In the genomic region with DNA sequence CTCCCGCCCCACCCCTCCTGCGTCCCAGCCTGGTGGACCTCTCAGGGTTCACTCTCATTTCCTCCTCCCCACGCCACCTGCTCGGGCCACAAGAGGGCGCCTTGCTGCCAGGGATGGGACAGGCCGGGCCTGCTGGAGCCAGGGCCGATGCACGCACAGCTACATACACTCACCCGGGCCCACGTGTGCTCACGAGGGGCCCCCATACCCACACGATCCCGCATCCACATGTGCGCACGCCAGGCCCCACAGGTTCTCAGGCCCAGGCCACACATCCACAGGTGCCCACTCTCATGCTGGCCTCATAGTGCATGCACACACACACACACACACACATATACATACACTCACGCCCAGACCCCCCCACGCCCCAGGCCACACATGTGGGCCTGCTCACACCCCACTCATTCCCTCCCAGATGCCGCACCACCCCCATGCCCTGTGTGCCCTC, we compare ENCODE assay signal across 1 cellular context.
A peak's percentile ranks its signal among the peaks of the same experiment; 100 is the strongest.
TF ChIP-seq lines count a peak whose summit lies in the region.

No MANE protein-coding gene starts in this region.

TF ChIP-seq in K562, 482 proteins besides CTCF, POLR2A, EP300 and RAD21 (continued from another document and continues in another):
- TF ChIP-seq, protein P1, sequence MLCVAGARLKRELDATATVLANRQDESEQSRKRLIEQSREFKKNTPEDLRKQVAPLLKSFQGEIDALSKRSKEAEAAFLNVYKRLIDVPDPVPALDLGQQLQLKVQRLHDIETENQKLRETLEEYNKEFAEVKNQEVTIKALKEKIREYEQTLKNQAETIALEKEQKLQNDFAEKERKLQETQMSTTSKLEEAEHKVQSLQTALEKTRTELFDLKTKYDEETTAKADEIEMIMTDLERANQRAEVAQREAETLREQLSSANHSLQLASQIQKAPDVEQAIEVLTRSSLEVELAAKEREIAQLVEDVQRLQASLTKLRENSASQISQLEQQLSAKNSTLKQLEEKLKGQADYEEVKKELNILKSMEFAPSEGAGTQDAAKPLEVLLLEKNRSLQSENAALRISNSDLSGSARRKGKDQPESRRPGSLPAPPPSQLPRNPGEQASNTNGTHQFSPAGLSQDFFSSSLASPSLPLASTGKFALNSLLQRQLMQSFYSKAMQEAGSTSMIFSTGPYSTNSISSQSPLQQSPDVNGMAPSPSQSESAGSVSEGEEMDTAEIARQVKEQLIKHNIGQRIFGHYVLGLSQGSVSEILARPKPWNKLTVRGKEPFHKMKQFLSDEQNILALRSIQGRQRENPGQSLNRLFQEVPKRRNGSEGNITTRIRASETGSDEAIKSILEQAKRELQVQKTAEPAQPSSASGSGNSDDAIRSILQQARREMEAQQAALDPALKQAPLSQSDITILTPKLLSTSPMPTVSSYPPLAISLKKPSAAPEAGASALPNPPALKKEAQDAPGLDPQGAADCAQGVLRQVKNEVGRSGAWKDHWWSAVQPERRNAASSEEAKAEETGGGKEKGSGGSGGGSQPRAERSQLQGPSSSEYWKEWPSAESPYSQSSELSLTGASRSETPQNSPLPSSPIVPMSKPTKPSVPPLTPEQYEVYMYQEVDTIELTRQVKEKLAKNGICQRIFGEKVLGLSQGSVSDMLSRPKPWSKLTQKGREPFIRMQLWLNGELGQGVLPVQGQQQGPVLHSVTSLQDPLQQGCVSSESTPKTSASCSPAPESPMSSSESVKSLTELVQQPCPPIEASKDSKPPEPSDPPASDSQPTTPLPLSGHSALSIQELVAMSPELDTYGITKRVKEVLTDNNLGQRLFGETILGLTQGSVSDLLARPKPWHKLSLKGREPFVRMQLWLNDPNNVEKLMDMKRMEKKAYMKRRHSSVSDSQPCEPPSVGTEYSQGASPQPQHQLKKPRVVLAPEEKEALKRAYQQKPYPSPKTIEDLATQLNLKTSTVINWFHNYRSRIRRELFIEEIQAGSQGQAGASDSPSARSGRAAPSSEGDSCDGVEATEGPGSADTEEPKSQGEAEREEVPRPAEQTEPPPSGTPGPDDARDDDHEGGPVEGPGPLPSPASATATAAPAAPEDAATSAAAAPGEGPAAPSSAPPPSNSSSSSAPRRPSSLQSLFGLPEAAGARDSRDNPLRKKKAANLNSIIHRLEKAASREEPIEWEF (CRISPR knock-in tag; IDR thresholded peaks at IDR 0.05): no peak
- TF ChIP-seq, protein P2, sequence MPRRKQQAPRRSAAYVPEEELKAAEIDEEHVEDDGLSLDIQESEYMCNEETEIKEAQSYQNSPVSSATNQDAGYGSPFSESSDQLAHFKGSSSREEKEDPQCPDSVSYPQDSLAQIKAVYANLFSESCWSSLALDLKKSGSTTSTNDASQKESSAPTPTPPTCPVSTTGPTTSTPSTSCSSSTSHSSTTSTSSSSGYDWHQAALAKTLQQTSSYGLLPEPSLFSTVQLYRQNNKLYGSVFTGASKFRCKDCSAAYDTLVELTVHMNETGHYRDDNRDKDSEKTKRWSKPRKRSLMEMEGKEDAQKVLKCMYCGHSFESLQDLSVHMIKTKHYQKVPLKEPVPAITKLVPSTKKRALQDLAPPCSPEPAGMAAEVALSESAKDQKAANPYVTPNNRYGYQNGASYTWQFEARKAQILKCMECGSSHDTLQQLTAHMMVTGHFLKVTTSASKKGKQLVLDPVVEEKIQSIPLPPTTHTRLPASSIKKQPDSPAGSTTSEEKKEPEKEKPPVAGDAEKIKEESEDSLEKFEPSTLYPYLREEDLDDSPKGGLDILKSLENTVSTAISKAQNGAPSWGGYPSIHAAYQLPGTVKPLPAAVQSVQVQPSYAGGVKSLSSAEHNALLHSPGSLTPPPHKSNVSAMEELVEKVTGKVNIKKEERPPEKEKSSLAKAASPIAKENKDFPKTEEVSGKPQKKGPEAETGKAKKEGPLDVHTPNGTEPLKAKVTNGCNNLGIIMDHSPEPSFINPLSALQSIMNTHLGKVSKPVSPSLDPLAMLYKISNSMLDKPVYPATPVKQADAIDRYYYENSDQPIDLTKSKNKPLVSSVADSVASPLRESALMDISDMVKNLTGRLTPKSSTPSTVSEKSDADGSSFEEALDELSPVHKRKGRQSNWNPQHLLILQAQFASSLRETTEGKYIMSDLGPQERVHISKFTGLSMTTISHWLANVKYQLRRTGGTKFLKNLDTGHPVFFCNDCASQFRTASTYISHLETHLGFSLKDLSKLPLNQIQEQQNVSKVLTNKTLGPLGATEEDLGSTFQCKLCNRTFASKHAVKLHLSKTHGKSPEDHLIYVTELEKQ (CRISPR knock-in tag; IDR thresholded peaks at IDR 0.05): no peak
- TF ChIP-seq, protein P3, sequence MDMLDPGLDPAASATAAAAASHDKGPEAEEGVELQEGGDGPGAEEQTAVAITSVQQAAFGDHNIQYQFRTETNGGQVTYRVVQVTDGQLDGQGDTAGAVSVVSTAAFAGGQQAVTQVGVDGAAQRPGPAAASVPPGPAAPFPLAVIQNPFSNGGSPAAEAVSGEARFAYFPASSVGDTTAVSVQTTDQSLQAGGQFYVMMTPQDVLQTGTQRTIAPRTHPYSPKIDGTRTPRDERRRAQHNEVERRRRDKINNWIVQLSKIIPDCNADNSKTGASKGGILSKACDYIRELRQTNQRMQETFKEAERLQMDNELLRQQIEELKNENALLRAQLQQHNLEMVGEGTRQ (CRISPR knock-in tag; IDR thresholded peaks at IDR 0.05): no peak
- TF ChIP-seq SMC3 (conservative IDR thresholded peaks at IDR 0.05; ENCODE audit: insufficient read depth, low read depth, low read length): peak; percentile 89
- TF ChIP-seq STAG1 (CRISPR knock-in tag; IDR thresholded peaks at IDR 0.05; ENCODE audit: borderline replicate concordance): peak; percentile 96
- TF ChIP-seq ZEB2 (IDR thresholded peaks at IDR 0.05): no peak
- TF ChIP-seq TBL1XR1 (IDR thresholded peaks at IDR 0.05; ENCODE audit: low read length in 2 of 2): no peak
- TF ChIP-seq RB1 (IDR thresholded peaks at IDR 0.05; ENCODE audit: low read depth): 0 out of 2 replicates have a peak, but pooled peaks have one; percentile 22
- no peak for TF ChIP-seq ZNF175 (CRISPR knock-in tag; IDR thresholded peaks at IDR 0.05; ENCODE audit: low read depth)
- TF ChIP-seq ZNF133 (CRISPR knock-in tag; IDR thresholded peaks at IDR 0.05): no peak
- TF ChIP-seq NR2C1 (IDR thresholded peaks at IDR 0.05): no peak
- no peak for TF ChIP-seq NR2C1 (tag; IDR thresholded peaks at IDR 0.05)
- TF ChIP-seq MYC (IDR thresholded peaks at IDR 0.05; ENCODE audit: low read depth, low read length): peak; percentile 53; the same call in 1 of the 2 replicates
- no peak for TF ChIP-seq MYC (CRISPR knock-in tag; IDR thresholded peaks at IDR 0.05; ENCODE audit: borderline replicate concordance, low read depth)
- TF ChIP-seq HNRNPH1 (optimal IDR thresholded peaks at IDR 0.05; ENCODE audit: low read depth, low read length): no peak
- TF ChIP-seq MIER1 (IDR thresholded peaks at IDR 0.05; ENCODE audit: low read depth): no peak
- TF ChIP-seq ZNF778 (CRISPR knock-in tag; IDR thresholded peaks at IDR 0.05): no peak
- no peak for TF ChIP-seq HDAC6 (IDR thresholded peaks at IDR 0.05; ENCODE audit: low read depth, low read length)
- no peak for TF ChIP-seq C11orf30 (IDR thresholded peaks at IDR 0.05; ENCODE audit: low read depth)
- TF ChIP-seq RBFOX2 (IDR thresholded peaks at IDR 0.05; ENCODE audit: low read depth, low read length): 0 out of 2 replicates have a peak, but pooled peaks have one; percentile 26
- peak in 1 of 3 experiments; percentile 16 for TF ChIP-seq YY1 (IDR thresholded peaks at IDR 0.05; ENCODE audit: borderline replicate concordance in 1 of 3, control insufficient read depth in 1 of 3, extremely low read depth in 1 of 3, insufficient read depth in 3 of 3, insufficient read length in 1 of 3, insufficient replicate concordance in 2 of 3, low read depth in 1 of 3, low read length in 2 of 3)
- no peak for TF ChIP-seq HEY1 (CRISPR knock-in tag; IDR thresholded peaks at IDR 0.05; ENCODE audit: borderline replicate concordance)
- TF ChIP-seq, protein P4, sequence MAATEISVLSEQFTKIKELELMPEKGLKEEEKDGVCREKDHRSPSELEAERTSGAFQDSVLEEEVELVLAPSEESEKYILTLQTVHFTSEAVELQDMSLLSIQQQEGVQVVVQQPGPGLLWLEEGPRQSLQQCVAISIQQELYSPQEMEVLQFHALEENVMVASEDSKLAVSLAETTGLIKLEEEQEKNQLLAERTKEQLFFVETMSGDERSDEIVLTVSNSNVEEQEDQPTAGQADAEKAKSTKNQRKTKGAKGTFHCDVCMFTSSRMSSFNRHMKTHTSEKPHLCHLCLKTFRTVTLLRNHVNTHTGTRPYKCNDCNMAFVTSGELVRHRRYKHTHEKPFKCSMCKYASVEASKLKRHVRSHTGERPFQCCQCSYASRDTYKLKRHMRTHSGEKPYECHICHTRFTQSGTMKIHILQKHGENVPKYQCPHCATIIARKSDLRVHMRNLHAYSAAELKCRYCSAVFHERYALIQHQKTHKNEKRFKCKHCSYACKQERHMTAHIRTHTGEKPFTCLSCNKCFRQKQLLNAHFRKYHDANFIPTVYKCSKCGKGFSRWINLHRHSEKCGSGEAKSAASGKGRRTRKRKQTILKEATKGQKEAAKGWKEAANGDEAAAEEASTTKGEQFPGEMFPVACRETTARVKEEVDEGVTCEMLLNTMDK (IDR thresholded peaks at IDR 0.05; ENCODE audit: borderline replicate concordance, insufficient read depth, low read depth, low read length, poor library complexity, severe bottlenecking): peak; percentile 75
- TF ChIP-seq, protein P5, sequence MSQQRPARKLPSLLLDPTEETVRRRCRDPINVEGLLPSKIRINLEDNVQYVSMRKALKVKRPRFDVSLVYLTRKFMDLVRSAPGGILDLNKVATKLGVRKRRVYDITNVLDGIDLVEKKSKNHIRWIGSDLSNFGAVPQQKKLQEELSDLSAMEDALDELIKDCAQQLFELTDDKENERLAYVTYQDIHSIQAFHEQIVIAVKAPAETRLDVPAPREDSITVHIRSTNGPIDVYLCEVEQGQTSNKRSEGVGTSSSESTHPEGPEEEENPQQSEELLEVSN (IDR thresholded peaks at IDR 0.05; ENCODE audit: borderline replicate concordance in 1 of 2, extremely low read depth in 1 of 2, insufficient read depth in 1 of 2, insufficient read length in 1 of 2, low read depth in 1 of 2, low read length in 1 of 2, poor library complexity in 1 of 2, severe bottlenecking in 1 of 2): peak; percentile 21 to 40
- TF ChIP-seq, protein P6, sequence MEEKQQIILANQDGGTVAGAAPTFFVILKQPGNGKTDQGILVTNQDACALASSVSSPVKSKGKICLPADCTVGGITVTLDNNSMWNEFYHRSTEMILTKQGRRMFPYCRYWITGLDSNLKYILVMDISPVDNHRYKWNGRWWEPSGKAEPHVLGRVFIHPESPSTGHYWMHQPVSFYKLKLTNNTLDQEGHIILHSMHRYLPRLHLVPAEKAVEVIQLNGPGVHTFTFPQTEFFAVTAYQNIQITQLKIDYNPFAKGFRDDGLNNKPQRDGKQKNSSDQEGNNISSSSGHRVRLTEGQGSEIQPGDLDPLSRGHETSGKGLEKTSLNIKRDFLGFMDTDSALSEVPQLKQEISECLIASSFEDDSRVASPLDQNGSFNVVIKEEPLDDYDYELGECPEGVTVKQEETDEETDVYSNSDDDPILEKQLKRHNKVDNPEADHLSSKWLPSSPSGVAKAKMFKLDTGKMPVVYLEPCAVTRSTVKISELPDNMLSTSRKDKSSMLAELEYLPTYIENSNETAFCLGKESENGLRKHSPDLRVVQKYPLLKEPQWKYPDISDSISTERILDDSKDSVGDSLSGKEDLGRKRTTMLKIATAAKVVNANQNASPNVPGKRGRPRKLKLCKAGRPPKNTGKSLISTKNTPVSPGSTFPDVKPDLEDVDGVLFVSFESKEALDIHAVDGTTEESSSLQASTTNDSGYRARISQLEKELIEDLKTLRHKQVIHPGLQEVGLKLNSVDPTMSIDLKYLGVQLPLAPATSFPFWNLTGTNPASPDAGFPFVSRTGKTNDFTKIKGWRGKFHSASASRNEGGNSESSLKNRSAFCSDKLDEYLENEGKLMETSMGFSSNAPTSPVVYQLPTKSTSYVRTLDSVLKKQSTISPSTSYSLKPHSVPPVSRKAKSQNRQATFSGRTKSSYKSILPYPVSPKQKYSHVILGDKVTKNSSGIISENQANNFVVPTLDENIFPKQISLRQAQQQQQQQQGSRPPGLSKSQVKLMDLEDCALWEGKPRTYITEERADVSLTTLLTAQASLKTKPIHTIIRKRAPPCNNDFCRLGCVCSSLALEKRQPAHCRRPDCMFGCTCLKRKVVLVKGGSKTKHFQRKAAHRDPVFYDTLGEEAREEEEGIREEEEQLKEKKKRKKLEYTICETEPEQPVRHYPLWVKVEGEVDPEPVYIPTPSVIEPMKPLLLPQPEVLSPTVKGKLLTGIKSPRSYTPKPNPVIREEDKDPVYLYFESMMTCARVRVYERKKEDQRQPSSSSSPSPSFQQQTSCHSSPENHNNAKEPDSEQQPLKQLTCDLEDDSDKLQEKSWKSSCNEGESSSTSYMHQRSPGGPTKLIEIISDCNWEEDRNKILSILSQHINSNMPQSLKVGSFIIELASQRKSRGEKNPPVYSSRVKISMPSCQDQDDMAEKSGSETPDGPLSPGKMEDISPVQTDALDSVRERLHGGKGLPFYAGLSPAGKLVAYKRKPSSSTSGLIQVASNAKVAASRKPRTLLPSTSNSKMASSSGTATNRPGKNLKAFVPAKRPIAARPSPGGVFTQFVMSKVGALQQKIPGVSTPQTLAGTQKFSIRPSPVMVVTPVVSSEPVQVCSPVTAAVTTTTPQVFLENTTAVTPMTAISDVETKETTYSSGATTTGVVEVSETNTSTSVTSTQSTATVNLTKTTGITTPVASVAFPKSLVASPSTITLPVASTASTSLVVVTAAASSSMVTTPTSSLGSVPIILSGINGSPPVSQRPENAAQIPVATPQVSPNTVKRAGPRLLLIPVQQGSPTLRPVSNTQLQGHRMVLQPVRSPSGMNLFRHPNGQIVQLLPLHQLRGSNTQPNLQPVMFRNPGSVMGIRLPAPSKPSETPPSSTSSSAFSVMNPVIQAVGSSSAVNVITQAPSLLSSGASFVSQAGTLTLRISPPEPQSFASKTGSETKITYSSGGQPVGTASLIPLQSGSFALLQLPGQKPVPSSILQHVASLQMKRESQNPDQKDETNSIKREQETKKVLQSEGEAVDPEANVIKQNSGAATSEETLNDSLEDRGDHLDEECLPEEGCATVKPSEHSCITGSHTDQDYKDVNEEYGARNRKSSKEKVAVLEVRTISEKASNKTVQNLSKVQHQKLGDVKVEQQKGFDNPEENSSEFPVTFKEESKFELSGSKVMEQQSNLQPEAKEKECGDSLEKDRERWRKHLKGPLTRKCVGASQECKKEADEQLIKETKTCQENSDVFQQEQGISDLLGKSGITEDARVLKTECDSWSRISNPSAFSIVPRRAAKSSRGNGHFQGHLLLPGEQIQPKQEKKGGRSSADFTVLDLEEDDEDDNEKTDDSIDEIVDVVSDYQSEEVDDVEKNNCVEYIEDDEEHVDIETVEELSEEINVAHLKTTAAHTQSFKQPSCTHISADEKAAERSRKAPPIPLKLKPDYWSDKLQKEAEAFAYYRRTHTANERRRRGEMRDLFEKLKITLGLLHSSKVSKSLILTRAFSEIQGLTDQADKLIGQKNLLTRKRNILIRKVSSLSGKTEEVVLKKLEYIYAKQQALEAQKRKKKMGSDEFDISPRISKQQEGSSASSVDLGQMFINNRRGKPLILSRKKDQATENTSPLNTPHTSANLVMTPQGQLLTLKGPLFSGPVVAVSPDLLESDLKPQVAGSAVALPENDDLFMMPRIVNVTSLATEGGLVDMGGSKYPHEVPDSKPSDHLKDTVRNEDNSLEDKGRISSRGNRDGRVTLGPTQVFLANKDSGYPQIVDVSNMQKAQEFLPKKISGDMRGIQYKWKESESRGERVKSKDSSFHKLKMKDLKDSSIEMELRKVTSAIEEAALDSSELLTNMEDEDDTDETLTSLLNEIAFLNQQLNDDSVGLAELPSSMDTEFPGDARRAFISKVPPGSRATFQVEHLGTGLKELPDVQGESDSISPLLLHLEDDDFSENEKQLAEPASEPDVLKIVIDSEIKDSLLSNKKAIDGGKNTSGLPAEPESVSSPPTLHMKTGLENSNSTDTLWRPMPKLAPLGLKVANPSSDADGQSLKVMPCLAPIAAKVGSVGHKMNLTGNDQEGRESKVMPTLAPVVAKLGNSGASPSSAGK (IDR thresholded peaks at IDR 0.05): peak; percentile 37; the same call in 1 of the 2 replicates
- TF ChIP-seq ZSCAN32 (CRISPR knock-in tag; IDR thresholded peaks at IDR 0.05): no peak
- TF ChIP-seq RCOR1 (IDR thresholded peaks at IDR 0.05; ENCODE audit: borderline replicate concordance in 1 of 2, low read depth in 2 of 2, low read length in 2 of 2): 0 out of 4 replicates have a peak, but pooled peaks of 1 of the 2 experiments have one; percentile 36
- no peak for TF ChIP-seq DDX20 (tag; IDR thresholded peaks at IDR 0.05; ENCODE audit: low read depth)
